In the genomic region with DNA sequence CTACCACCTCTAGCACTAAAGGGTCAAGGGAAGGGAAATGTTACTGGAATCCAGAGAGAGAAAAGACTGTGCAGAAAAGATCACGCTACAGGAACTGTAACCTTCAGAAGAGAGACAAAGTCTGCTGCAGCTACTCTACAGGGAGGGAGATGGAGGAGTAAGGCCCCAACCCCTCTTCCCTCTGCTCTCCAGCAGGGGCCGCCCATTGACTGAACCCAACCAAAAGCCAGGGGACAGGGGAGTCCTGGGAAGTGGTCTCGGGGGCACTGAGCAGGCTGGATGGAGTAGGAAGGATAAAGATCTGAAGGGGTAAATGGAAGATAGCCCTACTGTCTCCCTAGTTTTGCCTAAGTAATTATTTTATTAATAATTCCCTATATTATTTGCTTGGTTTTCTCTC, we compare ENCODE assay signal across 10 cellular contexts.
DNase-seq lines count a peak whose midpoint lies in the region; ATAC-seq and TF ChIP-seq lines count a peak whose summit lies in the region.
"Had no signal": no experiment of that assay in that cellular context is flagged by ENCODE, and none has a peak within 500 bp of the region (broad histone marks: within the 10 kb centered on the region; RNA-seq: fewer than 3 reads in every experiment).

No MANE protein-coding gene starts in this region.

- no peak overlapping the region for H2BK5ac ChIP-seq in mesendoderm (ENCODE audit: low read length)

- H4K5ac ChIP-seq in mesendoderm (ENCODE audit: low read length) = no peak overlapping the region

- no peak overlapping the region for H3K4me3 ChIP-seq in GM06990 (replicated peaks; ENCODE audit: low read depth, low read length)
- no peak overlapping the region for H3K4me3 ChIP-seq in body of pancreas
- no peak overlapping the region for H3K4me3 ChIP-seq in mesendoderm (ENCODE audit: low read length)
- no peak overlapping the region for H3K4me3 ChIP-seq in aorta (ENCODE audit: low read length in 2 of 2)

- POLR2A ChIA-PET in activated CD4-positive, alpha-beta T cell treated with anti-CD3 and anti-CD28 coated beads, Interleukin-2, amount 10 ng/mL, durations not matched to agents 7 days and 5 days (lab: Charles Lee) = no interaction called here

- H3K9me3 ChIP-seq in body of pancreas (no peaks in the 10 kb centered on the region), aorta (ENCODE audit: control insufficient read depth, low read length) (no peaks in the 10 kb centered on the region)

- no peak overlapping the region for H4K8ac ChIP-seq in mesendoderm (ENCODE audit: low read depth, low read length)

- TF ChIP-seq POLR2A in body of pancreas (IDR thresholded peaks at IDR 0.05) = no peak

- no peak overlapping the region for H2BK15ac ChIP-seq in mesendoderm (replicated peaks; ENCODE audit: low read depth)

- no peak overlapping the region for H3K4ac ChIP-seq in mesendoderm (ENCODE audit: low read depth, low read length)

- H2BK120ac ChIP-seq in mesendoderm (ENCODE audit: low read depth, low read length) = no peak overlapping the region

- no peak overlapping the region for H3K4me3 Mint-ChIP-seq in activated CD4-positive, alpha-beta T cell treated with anti-CD3 and anti-CD28 coated beads, Interleukin-2, amount 10 ng/mL, durations not matched to agents 7 days and 5 days
- H3K4me3 Mint-ChIP-seq: mesothelial cell of epicardium had no signal

- no peak overlapping the region for H2AK5ac ChIP-seq in mesendoderm (ENCODE audit: low read length)

- WGBS in body of pancreas, 2 donors = 24 to 30% methylated on average over 3 of the region's 3 CpGs
- WGBS in mesendoderm (ENCODE audit: extremely low coverage, insufficient coverage, low lambda C conversion rate) = no CpG with 5 or more reads among the region's 3 CpGs
- 35 to 48% methylated on average over 3 of the region's 3 CpGs for WGBS in aorta, 2 donors

- no peak overlapping the region for H3K27ac Mint-ChIP-seq in activated CD4-positive, alpha-beta T cell treated with anti-CD3 and anti-CD28 coated beads, Interleukin-2, amount 10 ng/mL, durations not matched to agents 7 days and 5 days
- H3K27ac Mint-ChIP-seq: mesothelial cell of epicardium had no signal

- no peak overlapping the region for H3K56ac ChIP-seq in mesendoderm (ENCODE audit: low read length)

- no peaks in the 10 kb centered on the region for H3K4me1 Mint-ChIP-seq in activated CD4-positive, alpha-beta T cell treated with anti-CD3 and anti-CD28 coated beads, Interleukin-2, amount 10 ng/mL, durations not matched to agents 7 days and 5 days

- peaks cover 31% of the 10 kb centered on the region for H3K4me1 ChIP-seq in body of pancreas
- H3K4me1 ChIP-seq in mesendoderm (ENCODE audit: control insufficient read depth, low read depth, low read length) = no peaks in the 10 kb centered on the region
- H3K4me1 ChIP-seq in aorta (ENCODE audit: control insufficient read depth in 1 of 2, insufficient read depth in 2 of 2, low read length in 2 of 2) = no peaks in the 10 kb centered on the region

- no peaks in the 10 kb centered on the region for H3K36me3 Mint-ChIP-seq in activated CD4-positive, alpha-beta T cell treated with anti-CD3 and anti-CD28 coated beads, Interleukin-2, amount 10 ng/mL, durations not matched to agents 7 days and 5 days (ENCODE audit: low read depth)
- H3K36me3 Mint-ChIP-seq: mesothelial cell of epicardium had no signal

- TF ChIP-seq CTCF in GM06990 (IDR thresholded peaks at IDR 0.05; ENCODE audit: insufficient read depth, low read length, poor library complexity, severe bottlenecking) = peak; percentile 67
- TF ChIP-seq CTCF in body of pancreas (IDR thresholded peaks at IDR 0.05) = peak; percentile 40 to 70 (median 67)

- CTCF ChIA-PET in activated CD4-positive, alpha-beta T cell treated with anti-CD3 and anti-CD28 coated beads, Interleukin-2, amount 10 ng/mL, durations not matched to agents 7 days and 5 days (lab: Charles Lee) = interaction anchor here (0.6 kb wide), 2 partner anchors 50 to 92 kb away, joined by 3 read pairs; no protein-coding TSS in a partner anchor

- intact Hi-C loops in body of pancreas (cut with DNase I) (loop anchor here (10.0 kb wide), 1 partner anchor 560 kb away; no protein-coding TSS in a partner anchor), aorta (cut with DNase I) (no loop called here)

- H3K79me1 ChIP-seq in mesendoderm (ENCODE audit: low read length) = no peaks in the 10 kb centered on the region

- H3K9me3 Mint-ChIP-seq in activated CD4-positive, alpha-beta T cell treated with anti-CD3 and anti-CD28 coated beads, Interleukin-2, amount 10 ng/mL, durations not matched to agents 7 days and 5 days = peaks cover 2% of the 10 kb centered on the region
- H3K9me3 Mint-ChIP-seq: mesothelial cell of epicardium had no signal

- H3K36me3 ChIP-seq in GM06990 (ENCODE audit: control insufficient read depth, insufficient read depth, low read length) (no peaks in the 10 kb centered on the region), body of pancreas (replicated peaks in 1 of 2; ENCODE audit: insufficient read depth in 1 of 2, low read depth in 2 of 2) (no peaks in the 10 kb centered on the region), mesendoderm (ENCODE audit: control insufficient read depth, insufficient read depth, low read length) (no peaks in the 10 kb centered on the region), aorta (ENCODE audit: control insufficient read depth in 1 of 2, insufficient read depth in 2 of 2, low read length in 1 of 2) (no peaks in the 10 kb centered on the region)

- DNase-seq in GM06990 (ENCODE audit: extremely low read depth, insufficient read length) (no peak), HuH-7 (ENCODE audit: low spot score) (peak; percentile 80), body of pancreas (peak; percentile 67 to 74 (median 69)), mesendoderm (peak; percentile 49), aorta (no peak)
- DNase-seq in activated CD4-positive, alpha-beta T cell treated with anti-CD3 and anti-CD28 coated beads, Interleukin-2, amount 10 ng/mL, durations not matched to agents 7 days and 5 days = no peak
- DNase-seq in activated effector memory CD4-positive, alpha-beta T cell treated with anti-CD3 and anti-CD28 coated beads, Interleukin-2, amount 50 U/mL, for 16 hours = no peak
- DNase-seq: NCI-H446 had no signal

- peak overlapping the region in 3 of 4 donors; percentile 44 to 75 (median 54) for H3K27ac ChIP-seq in body of pancreas
- no peak overlapping the region for H3K27ac ChIP-seq in mesendoderm (ENCODE audit: low read depth, low read length)
- H3K27ac ChIP-seq in aorta (ENCODE audit: low read depth in 1 of 2, low read length in 2 of 2) = no peak overlapping the region

- H3K27me3 ChIP-seq in GM06990 (replicated peaks; ENCODE audit: control insufficient read depth, insufficient read depth, low read length) (no peaks in the 10 kb centered on the region; the same call in 1 of the 2 replicates), body of pancreas (no peaks in the 10 kb centered on the region), mesendoderm (ENCODE audit: insufficient read depth, low read length, poor library complexity) (no peaks in the 10 kb centered on the region), aorta (ENCODE audit: control insufficient read depth in 1 of 2, insufficient read depth in 2 of 2, low read length in 1 of 2) (no peaks in the 10 kb centered on the region)

- no peak overlapping the region for H3K23ac ChIP-seq in mesendoderm (ENCODE audit: low read length)

- no peak overlapping the region for H3K9ac ChIP-seq in mesendoderm (ENCODE audit: low read length)

- H3K4me2 ChIP-seq in mesendoderm (ENCODE audit: low read length) = no peak overlapping the region

- peak; percentile 78 for ATAC-seq in body of pancreas
- ATAC-seq in aorta (ENCODE audit: low FRiP score) = no peak
- no peak for ATAC-seq in HG02840 (IDR thresholded peaks at IDR 0.05; ENCODE audit: low FRiP score, unreplicated experiment)

- no peak overlapping the region for H3K18ac ChIP-seq in mesendoderm (ENCODE audit: low read length)

- H3K27me3 Mint-ChIP-seq in activated CD4-positive, alpha-beta T cell treated with anti-CD3 and anti-CD28 coated beads, Interleukin-2, amount 10 ng/mL, durations not matched to agents 7 days and 5 days = peaks cover 38% of the 10 kb centered on the region

- H3K79me2 ChIP-seq in mesendoderm (ENCODE audit: control insufficient read depth, insufficient read depth, low read length) = no peaks in the 10 kb centered on the region

Comparison
In these comparisons a context has a peak if more than half of its experiments do, and no peak if none do; other contexts are left out.
1. DNase-seq: peak in HuH-7 (single experiment), body of pancreas (4 of 4) and mesendoderm (single experiment); none in GM06990 (single experiment), activated CD4-positive, alpha-beta T cell treated with anti-CD3 and anti-CD28 coated beads, Interleukin-2, amount 10 ng/mL, durations not matched to agents 7 days and 5 days (single experiment), aorta (0 of 2) and activated effector memory CD4-positive, alpha-beta T cell treated with anti-CD3 and anti-CD28 coated beads, Interleukin-2, amount 50 U/mL, for 16 hours (single experiment).
2. H3K27ac ChIP-seq: peak in body of pancreas (3 of 4); none in mesendoderm (single experiment) and aorta (0 of 2).